Comparison of ENCODE assay signal across 24 cellular contexts in genomic region chr20:56928007-56928406, GRCh38.
"Had no signal": no experiment of that assay in that cellular context is flagged by ENCODE, and none has a peak within 500 bp of the region (broad histone marks: within the 10 kb centered on the region; RNA-seq: fewer than 3 reads in every experiment).

No MANE protein-coding gene starts in this region.

- H3K36me3 ChIP-seq: adrenal gland, WERI-Rb-1 had no signal

- H3K9me3 ChIP-seq: adrenal gland had no signal

- H3K9me3 Mint-ChIP-seq: activated naive CD8-positive, alpha-beta T cell treated with anti-CD3 and anti-CD28 coated beads, Interleukin-2, amount 10 ng/mL, durations not matched to agents 7 days and 5 days; T-cell had no signal

- H3K4me3 Mint-ChIP-seq: activated CD8-positive, alpha-beta T cell treated with anti-CD3 and anti-CD28 coated beads, Interleukin-2, amount 10 ng/mL, durations not matched to agents 7 days and 5 days; activated naive CD8-positive, alpha-beta T cell treated with anti-CD3 and anti-CD28 coated beads, Interleukin-2, amount 10 ng/mL, durations not matched to agents 7 days and 5 days; T-cell had no signal

- H3K27ac Mint-ChIP-seq: activated CD8-positive, alpha-beta T cell treated with anti-CD3 and anti-CD28 coated beads, Interleukin-2, amount 10 ng/mL, durations not matched to agents 7 days and 5 days; activated naive CD8-positive, alpha-beta T cell treated with anti-CD3 and anti-CD28 coated beads, Interleukin-2, amount 10 ng/mL, durations not matched to agents 7 days and 5 days; T-cell had no signal

- H3K4me1 Mint-ChIP-seq: activated naive CD8-positive, alpha-beta T cell treated with anti-CD3 and anti-CD28 coated beads, Interleukin-2, amount 10 ng/mL, durations not matched to agents 7 days and 5 days had no signal

- DNase-seq: activated CD4-positive, alpha-beta T cell treated with anti-CD3 and anti-CD28 coated beads for 4 hours; activated CD8-positive, alpha-beta memory T cell treated with anti-CD3 and anti-CD28 coated beads, Interleukin-2, amount 50 U/mL, for 48 hours; activated CD8-positive, alpha-beta T cell treated with anti-CD3 and anti-CD28 coated beads, Interleukin-2, amount 10 ng/mL, durations not matched to agents 7 days and 5 days; activated naive CD4-positive, alpha-beta T cell treated with anti-CD3 and anti-CD28 coated beads, Interleukin-2, amount 50 U/mL, for 16 hours; activated naive CD8-positive, alpha-beta T cell treated with anti-CD3 and anti-CD28 coated beads, Interleukin-2, amount 10 ng/mL, durations not matched to agents 7 days and 5 days; activated T-cell treated with anti-CD3 and anti-CD28 coated beads, Interleukin-2, amount 50 U/mL, for 1 hour; adrenal gland; anterior cingulate cortex; Kasumi-1; KBM-7; NCI-H1048; NCI-H146; NCI-H1930; NCI-H2171 treated with DMSO at 0.1 percent for 48 hours; NCI-H345; NCI-H510A; NCI-H526 treated with DMSO at 0.1 percent for 48 hours; NCI-H82; NK-92 treated with Interleukin-12 subunit alpha and Interleukin-12 subunit beta, amount 100 ng/mL, for 24 hours; OCI-M1; RPMI8226; T-cell; WERI-Rb-1 had no signal

- H3K36me3 Mint-ChIP-seq: activated naive CD8-positive, alpha-beta T cell treated with anti-CD3 and anti-CD28 coated beads, Interleukin-2, amount 10 ng/mL, durations not matched to agents 7 days and 5 days; T-cell had no signal

- H3K27ac ChIP-seq: adrenal gland, SK-N-MC, WERI-Rb-1 had no signal

- H3K4me3 ChIP-seq: adrenal gland, SK-N-MC had no signal
